In genomic region chr10:61000769-61001730, GRCh38 we compare ENCODE assay signal across 8 cellular contexts. TPM values are rescaled to one million over a fixed set of nuclear protein-coding genes. Genes with fewer than 3 reads are reported as not detected.
A peak's percentile ranks its signal among the peaks of the same experiment; 100 is the strongest.
DNase-seq lines count a peak whose midpoint lies in the region; ATAC-seq and TF ChIP-seq lines count a peak whose summit lies in the region.

No MANE protein-coding gene starts in this region.

- DNase-seq in BE2C: peak; percentile 31
- peak; percentile 36 for DNase-seq in HuH-7.5 (ENCODE audit: low spot score)
- DNase-seq in astrocyte of the cerebellum (ENCODE audit: low read depth): no peak
- no peak for DNase-seq in skeletal muscle cell (ENCODE audit: low read depth)
- DNase-seq in DMS153 (lab: John Stamatoyannopoulos, UW): no peak
- DNase-seq in CD8-positive, alpha-beta memory T cell: no peak

- H3K27ac Mint-ChIP-seq in CD8-positive, alpha-beta memory T cell: no peak overlapping the region

- CTCF ChIA-PET in CD8-positive, alpha-beta memory T cell (lab: Charles Lee): no interaction called here

- H3K9me3 ChIP-seq in BE2C (no peaks in the 10 kb centered on the region), iPS-18a (ENCODE audit: control insufficient read depth, low read depth, low read length) (no peaks in the 10 kb centered on the region)
- no peaks in the 10 kb centered on the region for H3K9me3 ChIP-seq in CD8-positive, alpha-beta memory T cell (ENCODE audit: low read length)

- no peak for TF ChIP-seq CTCF in BE2C (IDR thresholded peaks at IDR 0.05; ENCODE audit: low read depth, low read length)
- no peak for TF ChIP-seq CTCF in astrocyte of the cerebellum (IDR thresholded peaks at IDR 0.05; ENCODE audit: low read depth, low read length, missing control alignments)

- POLR2A ChIA-PET in CD8-positive, alpha-beta memory T cell (lab: Charles Lee): no interaction called here

- H3K4me3 ChIP-seq in BE2C (ENCODE audit: low read depth, low read length) (peak overlapping the region; percentile 43), astrocyte of the cerebellum (ENCODE audit: low read depth, low read length) (peak overlapping the region; percentile 62), iPS-18a (ENCODE audit: low read length) (peak overlapping the region; percentile 66), skeletal muscle cell (ENCODE audit: low read depth, low read length) (peak overlapping the region; percentile 58)
- H3K4me3 ChIP-seq in CD8-positive, alpha-beta memory T cell (ENCODE audit: low read length): no peak overlapping the region

- peaks cover 12 to 39% of the 10 kb centered on the region in 2 donors for H3K27me3 Mint-ChIP-seq in CD8-positive, alpha-beta memory T cell

- no peak overlapping the region for H3K9ac ChIP-seq in iPS-18a (ENCODE audit: low read length)

- H3K4me1 Mint-ChIP-seq in CD8-positive, alpha-beta memory T cell: peaks cover 0 to 9% (median 7%) of the 10 kb centered on the region in 3 donors

- H3K4me1 ChIP-seq in BE2C (no peaks in the 10 kb centered on the region; the same call in 1 of the 2 replicates), iPS-18a (ENCODE audit: control insufficient read depth, low read depth, low read length) (no peaks in the 10 kb centered on the region)
- no peaks in the 10 kb centered on the region for H3K4me1 ChIP-seq in CD8-positive, alpha-beta memory T cell (ENCODE audit: insufficient read depth, low read length)

- H3K36me3 ChIP-seq in BE2C (no peaks in the 10 kb centered on the region), iPS-18a (ENCODE audit: control insufficient read depth, low read depth, low read length) (no peaks in the 10 kb centered on the region)
- H3K36me3 ChIP-seq in CD8-positive, alpha-beta memory T cell (ENCODE audit: insufficient read depth, low read length): no peaks in the 10 kb centered on the region

- no peak overlapping the region for H3K4me3 Mint-ChIP-seq in CD8-positive, alpha-beta memory T cell

- in situ Hi-C loops in astrocyte of the cerebellum (cut with HindIII; ENCODE audit: low sequenced_read_pairs): no loop called here

- H3K9me3 Mint-ChIP-seq in CD8-positive, alpha-beta memory T cell: peaks cover 0 to 17% (median 2%) of the 10 kb centered on the region in 5 donors

- H3K27ac ChIP-seq in iPS-18a (ENCODE audit: low read length): no peak overlapping the region
- H3K27ac ChIP-seq in CD8-positive, alpha-beta memory T cell (ENCODE audit: low read depth, low read length): no peak overlapping the region

- H3K27me3 ChIP-seq in BE2C (peaks cover 23% of the 10 kb centered on the region), iPS-18a (ENCODE audit: control insufficient read depth, insufficient read depth, low read length) (peaks cover 24% of the 10 kb centered on the region)
- H3K27me3 ChIP-seq in CD8-positive, alpha-beta memory T cell (ENCODE audit: insufficient read depth, low read length, poor library complexity, severe bottlenecking): no peaks in the 10 kb centered on the region

- H3K36me3 Mint-ChIP-seq in CD8-positive, alpha-beta memory T cell: no peaks in the 10 kb centered on the region

- ATAC-seq in GM19452 (IDR thresholded peaks at IDR 0.05; ENCODE audit: unreplicated experiment): no peak

RNA-seq across cellular contexts. Expression of gene RHOBTB1, which starts 57.1 kb away (rescaled TPM):
- 3.6 TPM for polyA plus RNA-seq in BE2C (2012; ENCODE audit: insufficient read depth, insufficient read length, low read depth)
- under 1 TPM; 0.04 to 0.07 TPM for total RNA-seq in CD8-positive, alpha-beta memory T cell
- not detected for polyA plus RNA-seq in CD8-positive, alpha-beta memory T cell

Comparison
In these comparisons a context has a peak if more than half of its experiments do, and no peak if none do; other contexts are left out.
1. DNase-seq: peak in BE2C (single experiment) and HuH-7.5 (single experiment); none in astrocyte of the cerebellum (single experiment), skeletal muscle cell (single experiment), DMS153 (single experiment) and CD8-positive, alpha-beta memory T cell (0 of 5).